ENCODE assay signal across 8 cellular contexts in the genomic region with DNA sequence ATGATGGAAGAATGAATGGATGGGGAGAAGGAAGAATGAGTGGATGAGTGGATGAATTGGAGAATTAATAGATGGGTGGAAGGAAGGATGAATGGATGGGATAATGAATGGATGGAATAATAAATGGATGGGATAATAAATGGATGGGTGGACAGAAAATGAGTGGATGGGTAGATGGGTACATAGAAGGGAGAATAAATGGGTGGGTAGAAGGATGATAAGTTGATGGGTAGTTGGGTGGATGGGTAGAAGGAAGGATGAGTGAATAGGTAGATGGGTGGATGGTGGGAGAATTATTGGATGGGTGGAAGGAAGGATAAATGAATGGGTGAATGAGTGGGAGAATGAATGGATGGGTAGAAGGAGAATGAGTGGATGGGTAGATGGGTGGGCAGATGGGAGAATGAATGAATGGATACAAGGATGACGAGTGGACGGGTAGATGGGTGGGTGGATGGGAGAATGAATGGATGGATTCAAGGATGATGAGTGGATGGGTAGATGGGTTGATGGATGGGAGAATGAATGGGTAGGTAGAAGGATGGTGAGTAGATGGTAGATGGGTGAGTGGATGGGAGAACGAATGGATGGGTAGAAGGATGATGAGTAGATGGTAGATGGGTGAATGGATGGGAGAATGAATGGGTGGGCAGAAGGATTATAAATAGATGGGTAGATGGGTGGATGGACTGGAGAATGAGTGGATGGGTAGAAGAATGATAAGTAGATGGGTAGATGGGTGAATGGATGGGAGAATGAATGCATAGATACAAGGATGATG. TPM values are rescaled to one million over a fixed set of nuclear protein-coding genes. Genes with fewer than 3 reads are reported as not detected.
"Had no signal": no experiment of that assay in that cellular context is flagged by ENCODE, and none has a peak within 500 bp of the region (broad histone marks: within the 10 kb centered on the region; RNA-seq: fewer than 3 reads in every experiment).

No MANE protein-coding gene starts in this region.

- ATAC-seq: GM12878 had no signal

- H3K4me3 ChIP-seq: GM12878 had no signal

- FAIRE-seq: G401.6, GM12878, GM12891, GM12892, GM18507, GM19239 had no signal

- DNase-seq: GDM1, GF-D8 had no signal

RNA-seq across cellular contexts. Expression of a gene that starts 15.9 kb away (rescaled TPM):
- total RNA-seq: GM12878 had no signal
- polyA plus RNA-seq: GM12878 had no signal
